1 cellular context compared by ENCODE assay signal in the genomic region with DNA sequence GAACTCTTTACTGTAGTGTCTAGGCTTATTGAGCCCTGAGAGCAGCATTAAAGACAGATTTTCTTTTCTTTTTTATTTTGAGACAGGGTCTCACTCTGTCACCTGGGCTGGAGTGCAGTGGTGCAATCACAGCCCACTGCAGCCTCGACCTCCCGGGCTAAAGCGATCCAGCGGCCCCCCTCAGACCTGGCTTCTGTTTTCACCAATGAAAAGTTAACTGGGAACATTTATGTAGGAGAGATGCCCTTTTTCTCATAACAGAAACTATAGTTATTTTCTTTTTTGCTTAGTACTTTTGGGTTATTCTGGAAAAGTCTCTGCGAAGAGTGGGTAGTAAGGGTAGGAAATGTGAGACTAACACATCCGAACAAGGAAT.
TF ChIP-seq lines count a peak whose summit lies in the region.

No MANE protein-coding gene starts in this region.

TF ChIP-seq in WTC11, 78 proteins besides CTCF, POLR2A, EP300 and RAD21 (continued from another document):
- TF ChIP-seq, protein P1, sequence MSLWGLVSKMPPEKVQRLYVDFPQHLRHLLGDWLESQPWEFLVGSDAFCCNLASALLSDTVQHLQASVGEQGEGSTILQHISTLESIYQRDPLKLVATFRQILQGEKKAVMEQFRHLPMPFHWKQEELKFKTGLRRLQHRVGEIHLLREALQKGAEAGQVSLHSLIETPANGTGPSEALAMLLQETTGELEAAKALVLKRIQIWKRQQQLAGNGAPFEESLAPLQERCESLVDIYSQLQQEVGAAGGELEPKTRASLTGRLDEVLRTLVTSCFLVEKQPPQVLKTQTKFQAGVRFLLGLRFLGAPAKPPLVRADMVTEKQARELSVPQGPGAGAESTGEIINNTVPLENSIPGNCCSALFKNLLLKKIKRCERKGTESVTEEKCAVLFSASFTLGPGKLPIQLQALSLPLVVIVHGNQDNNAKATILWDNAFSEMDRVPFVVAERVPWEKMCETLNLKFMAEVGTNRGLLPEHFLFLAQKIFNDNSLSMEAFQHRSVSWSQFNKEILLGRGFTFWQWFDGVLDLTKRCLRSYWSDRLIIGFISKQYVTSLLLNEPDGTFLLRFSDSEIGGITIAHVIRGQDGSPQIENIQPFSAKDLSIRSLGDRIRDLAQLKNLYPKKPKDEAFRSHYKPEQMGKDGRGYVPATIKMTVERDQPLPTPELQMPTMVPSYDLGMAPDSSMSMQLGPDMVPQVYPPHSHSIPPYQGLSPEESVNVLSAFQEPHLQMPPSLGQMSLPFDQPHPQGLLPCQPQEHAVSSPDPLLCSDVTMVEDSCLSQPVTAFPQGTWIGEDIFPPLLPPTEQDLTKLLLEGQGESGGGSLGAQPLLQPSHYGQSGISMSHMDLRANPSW (CRISPR knock-in tag; conservative IDR thresholded peaks at IDR 0.05; ENCODE audit: low read depth) = no peak
- TF ChIP-seq ZNF671 (CRISPR knock-in tag; IDR thresholded peaks at IDR 0.05) = no peak
- TF ChIP-seq ZSCAN18 (CRISPR knock-in tag; IDR thresholded peaks at IDR 0.05) = no peak
- no peak for TF ChIP-seq PRDM15 (CRISPR knock-in tag; IDR thresholded peaks at IDR 0.05)
- no peak for TF ChIP-seq SP1 (CRISPR knock-in tag; conservative IDR thresholded peaks at IDR 0.05)
- no peak for TF ChIP-seq CREM (CRISPR knock-in tag; IDR thresholded peaks at IDR 0.05)
- TF ChIP-seq SMAD4 (CRISPR knock-in tag; IDR thresholded peaks at IDR 0.05) = no peak
